10 cellular contexts compared by ENCODE assay signal in the genomic region with DNA sequence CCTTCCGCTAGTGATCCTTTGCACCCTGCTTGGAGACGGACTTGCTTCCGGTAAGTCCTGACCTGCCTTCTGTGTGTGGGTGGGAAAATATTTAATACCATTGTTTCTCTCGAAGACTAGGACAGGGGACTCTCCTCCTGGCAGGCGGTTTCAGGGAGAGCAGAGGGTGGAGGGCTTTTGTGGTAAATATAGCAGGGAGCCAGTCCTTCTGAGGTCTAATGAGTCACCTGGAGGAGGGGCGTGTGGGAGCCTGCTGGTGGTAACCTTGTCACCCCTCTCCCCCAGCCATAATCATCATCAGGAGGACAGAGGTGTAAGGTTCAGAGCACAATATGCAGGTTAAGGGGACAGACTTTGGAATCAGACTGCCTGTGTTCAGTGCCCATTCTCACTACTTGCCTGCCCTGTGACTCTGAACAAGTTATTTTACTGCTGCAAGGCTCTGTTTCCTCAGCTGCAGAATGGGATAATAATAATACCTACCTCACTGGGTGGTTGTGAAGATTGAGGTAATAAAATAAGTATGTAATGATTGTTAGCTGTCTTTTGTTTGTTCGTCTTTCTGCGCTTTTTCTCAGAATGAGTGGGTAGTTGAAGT. TPM values are rescaled to one million over a fixed set of nuclear protein-coding genes. Genes with fewer than 3 reads are reported as not detected.
A peak's percentile ranks its signal among the peaks of the same experiment; 100 is the strongest.
DNase-seq lines count a peak whose midpoint lies in the region; ATAC-seq and TF ChIP-seq lines count a peak whose summit lies in the region.
"Had no signal": no experiment of that assay in that cellular context is flagged by ENCODE, and none has a peak within 500 bp of the region (broad histone marks: within the 10 kb centered on the region; RNA-seq: fewer than 3 reads in every experiment).

No MANE protein-coding gene starts in this region.

- TF ChIP-seq CTCF in stomach (IDR thresholded peaks at IDR 0.05) = no peak

- H3K9me3 ChIP-seq in stomach = no peaks in the 10 kb centered on the region

- peaks cover 0 to 27% (median 17%) of the 10 kb centered on the region in 4 donors for H3K36me3 ChIP-seq in stomach

- peak; percentile 54 for DNase-seq in activated CD4-positive, alpha-beta T cell treated with anti-CD3 and anti-CD28 coated beads for 36 hours
- no peak for DNase-seq in activated CD4-positive, alpha-beta T cell treated with anti-CD3 and anti-CD28 coated beads, Interleukin-2, amount 50 U/mL, for 1 hour
- DNase-seq in activated naive CD4-positive, alpha-beta T cell treated with anti-CD3 and anti-CD28 coated beads, Interleukin-2, amount 50 U/mL, for 72 hours (ENCODE audit: low spot score in 2 of 2) = no peak
- DNase-seq in kidney glomerular epithelial cell (lab: John Stamatoyannopoulos, UW) = peak; percentile 41
- DNase-seq in stomach = no peak
- DNase-seq in 8988T = no peak
- DNase-seq: cortex of kidney had no signal

- peak; percentile 38 for ATAC-seq in activated CD4-positive, alpha-beta T cell treated with anti-CD3 and anti-CD28 coated beads for 36 hours
- ATAC-seq in activated naive CD4-positive, alpha-beta T cell treated with anti-CD3 and anti-CD28 coated beads, Interleukin-2, amount 50 U/mL, for 72 hours = peak; percentile 56 to 58
- no peak for ATAC-seq in HG02840 (IDR thresholded peaks at IDR 0.05; ENCODE audit: low FRiP score, unreplicated experiment)
- ATAC-seq in GM21717 (IDR thresholded peaks at IDR 0.05; ENCODE audit: unreplicated experiment) = no peak

- peak overlapping the region; percentile 53 for H3K27ac Mint-ChIP-seq in activated CD4-positive, alpha-beta T cell treated with anti-CD3 and anti-CD28 coated beads for 36 hours
- peak overlapping the region; percentile 57 to 58 for H3K27ac Mint-ChIP-seq in activated naive CD4-positive, alpha-beta T cell treated with anti-CD3 and anti-CD28 coated beads, Interleukin-2, amount 50 U/mL, for 72 hours

- POLR2A ChIA-PET in activated CD4-positive, alpha-beta T cell treated with anti-CD3 and anti-CD28 coated beads for 36 hours (lab: Charles Lee) = no interaction called here

- peaks cover 88% of the 10 kb centered on the region for H3K4me1 Mint-ChIP-seq in activated CD4-positive, alpha-beta T cell treated with anti-CD3 and anti-CD28 coated beads for 36 hours

- intact Hi-C loops in activated CD4-positive, alpha-beta T cell treated with anti-CD3 and anti-CD28 coated beads for 36 hours (cut with DNase I, micrococcal nuclease) = loop anchor here in 1 of 2 experiments (2.0 kb wide), 1 partner anchor 16 kb away; no protein-coding TSS in a partner anchor
- intact Hi-C loops in stomach (cut with DNase I; ENCODE audit: low total_unique reads) = no loop called here

- no peaks in the 10 kb centered on the region for H3K9me3 Mint-ChIP-seq in activated CD4-positive, alpha-beta T cell treated with anti-CD3 and anti-CD28 coated beads for 36 hours (ENCODE audit: low read depth)
- H3K9me3 Mint-ChIP-seq in activated naive CD4-positive, alpha-beta T cell treated with anti-CD3 and anti-CD28 coated beads, Interleukin-2, amount 50 U/mL, for 72 hours = no peaks in the 10 kb centered on the region

- H3K27ac ChIP-seq in stomach = peak overlapping the region; percentile 69 to 82 (median 74)
- H3K27ac ChIP-seq: SK-N-MC had no signal

- no peak for TF ChIP-seq POLR2A in stomach (IDR thresholded peaks at IDR 0.05)

- no peak for TF ChIP-seq EP300 in stomach (IDR thresholded peaks at IDR 0.05)

- H3K4me1 ChIP-seq in stomach = peaks cover 66 to 100% (median 78%) of the 10 kb centered on the region in 4 donors

- H3K4me3 ChIP-seq in stomach = no peak overlapping the region
- H3K4me3 ChIP-seq: SK-N-MC had no signal

- no peak overlapping the region for H3K4me3 Mint-ChIP-seq in activated CD4-positive, alpha-beta T cell treated with anti-CD3 and anti-CD28 coated beads for 36 hours

- peaks cover 67% of the 10 kb centered on the region for H3K36me3 Mint-ChIP-seq in activated CD4-positive, alpha-beta T cell treated with anti-CD3 and anti-CD28 coated beads for 36 hours (ENCODE audit: low read depth)
- H3K36me3 Mint-ChIP-seq in activated naive CD4-positive, alpha-beta T cell treated with anti-CD3 and anti-CD28 coated beads, Interleukin-2, amount 50 U/mL, for 72 hours = peaks cover 14 to 63% of the 10 kb centered on the region in 2 donors

- CTCF ChIA-PET in activated CD4-positive, alpha-beta T cell treated with anti-CD3 and anti-CD28 coated beads for 36 hours (lab: Charles Lee) = interaction anchor here (0.9 to 1.4 kb wide), 3 partner anchors 10 to 21 kb away, joined by 3 to 5 read pairs (median 3); no protein-coding TSS in a partner anchor

- H3K27me3 ChIP-seq in stomach = no peaks in the 10 kb centered on the region

- no peaks in the 10 kb centered on the region for H3K27me3 Mint-ChIP-seq in activated CD4-positive, alpha-beta T cell treated with anti-CD3 and anti-CD28 coated beads for 36 hours

- 40 to 58% (median 50%) methylated on average over 8 of the region's 8 CpGs for WGBS in stomach, 5 donors

RNA-seq across cellular contexts. Expression of gene SUSD6, which starts 47.4 kb away (rescaled TPM):
- total RNA-seq in activated CD4-positive, alpha-beta T cell treated with anti-CD3 and anti-CD28 coated beads for 36 hours = 10 to 100 TPM; 57.9 to 59.3 TPM
- total RNA-seq in activated naive CD4-positive, alpha-beta T cell treated with anti-CD3 and anti-CD28 coated beads, Interleukin-2, amount 50 U/mL, for 72 hours = 10 to 100 TPM; 54.1 to 98.6 TPM
- 10 to 100 TPM; 23.7 to 39.0 (median 31.9) TPM for total RNA-seq in stomach
- 10 to 100 TPM in 1 of 3 donors, 1 to 10 TPM in 2; 4.9 to 10.3 (median 7.0) TPM for polyA plus RNA-seq in stomach

Comparison
In these comparisons a context has a peak if more than half of its experiments do, and no peak if none do; other contexts are left out.
1. DNase-seq: peak in activated CD4-positive, alpha-beta T cell treated with anti-CD3 and anti-CD28 coated beads for 36 hours (single experiment) and kidney glomerular epithelial cell (single experiment); none in activated CD4-positive, alpha-beta T cell treated with anti-CD3 and anti-CD28 coated beads, Interleukin-2, amount 50 U/mL, for 1 hour (single experiment), activated naive CD4-positive, alpha-beta T cell treated with anti-CD3 and anti-CD28 coated beads, Interleukin-2, amount 50 U/mL, for 72 hours (0 of 2), stomach (single experiment) and 8988T (single experiment).
2. ATAC-seq: peak in activated CD4-positive, alpha-beta T cell treated with anti-CD3 and anti-CD28 coated beads for 36 hours (single experiment) and activated naive CD4-positive, alpha-beta T cell treated with anti-CD3 and anti-CD28 coated beads, Interleukin-2, amount 50 U/mL, for 72 hours (2 of 2); none in HG02840 (single experiment) and GM21717 (single experiment).